1 cellular context compared by ENCODE assay signal in the genomic region with DNA sequence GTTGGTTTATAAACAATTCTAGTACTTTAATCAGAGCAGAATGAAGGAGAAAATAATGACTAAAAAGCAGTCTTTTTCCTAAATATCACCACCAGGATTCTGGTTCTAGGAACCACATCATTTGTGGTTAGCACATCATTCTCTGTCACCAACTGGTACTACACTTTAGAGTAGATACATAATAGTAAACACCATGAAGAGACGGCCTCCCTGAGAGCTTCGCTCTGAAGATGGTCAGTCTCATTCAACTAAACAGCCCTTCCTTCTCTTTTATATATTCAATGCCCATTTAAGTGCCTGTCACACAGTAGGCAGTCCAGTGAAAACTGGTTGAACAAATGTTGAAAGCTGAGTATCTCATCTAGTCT.
A peak's percentile ranks its signal among the peaks of the same experiment; 100 is the strongest.
TF ChIP-seq lines count a peak whose summit lies in the region.

No MANE protein-coding gene starts in this region.

TF ChIP-seq in A549, 52 proteins besides CTCF, POLR2A, EP300 and RAD21:
- TF ChIP-seq HOXA7 (CRISPR knock-in tag; IDR thresholded peaks at IDR 0.05) (0 out of 2 replicates have a peak, but pooled peaks have one; percentile 17), RNF2 (IDR thresholded peaks at IDR 0.05; ENCODE audit: borderline replicate concordance, low read depth) (no peak), FOSB (CRISPR knock-in tag; IDR thresholded peaks at IDR 0.05) (peak; percentile 74), POLR2AphosphoS2 (conservative IDR thresholded peaks at IDR 0.05; ENCODE audit: low read length) (peak; percentile 77; the same call in 1 of the 2 replicates), RARB (CRISPR knock-in tag; IDR thresholded peaks at IDR 0.05) (peak; percentile 63; the same call in 1 of the 2 replicates), ZFP36 (IDR thresholded peaks at IDR 0.05; ENCODE audit: borderline replicate concordance, partially characterized antibody) (no peak), TFCP2L1 (CRISPR knock-in tag; IDR thresholded peaks at IDR 0.05) (peak; percentile 69; the same call in 1 of the 2 replicates), BHLHE40 (IDR thresholded peaks at IDR 0.05; ENCODE audit: low read depth, low read length) (no peak), EHMT2 (IDR thresholded peaks at IDR 0.05; ENCODE audit: low read depth) (no peak)
